ENCODE assay signal across 11 cellular contexts in the genomic region with DNA sequence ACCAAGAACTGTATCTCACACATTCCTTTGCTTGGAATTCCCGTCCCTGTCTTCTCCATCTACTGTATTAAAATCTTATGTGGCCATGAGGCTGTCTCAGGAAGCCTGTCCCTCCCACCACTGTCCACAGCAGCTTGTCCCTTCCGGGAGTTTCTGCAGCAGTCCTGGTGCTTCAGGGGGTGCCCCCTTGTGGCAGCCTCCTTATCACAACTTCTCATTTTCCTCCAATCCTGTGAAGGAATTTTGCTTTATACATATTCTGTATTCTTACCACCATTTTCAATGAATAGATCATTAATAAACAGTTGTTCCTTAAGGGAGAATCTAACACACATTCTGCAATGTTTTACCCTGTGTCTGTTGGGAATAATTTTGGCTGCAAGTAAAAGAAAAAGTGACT.
DNase-seq lines count a peak whose midpoint lies in the region; ATAC-seq and TF ChIP-seq lines count a peak whose summit lies in the region.
"Had no signal": no experiment of that assay in that cellular context is flagged by ENCODE, and none has a peak within 500 bp of the region (broad histone marks: within the 10 kb centered on the region; RNA-seq: fewer than 3 reads in every experiment).

No MANE protein-coding gene starts in this region.

- no peaks in the 10 kb centered on the region for H3F3A ChIP-seq in PC-3 (ENCODE audit: low read length, unreplicated experiment)

- H3K9me3 ChIP-seq in BE2C (no peaks in the 10 kb centered on the region), PC-3 (ENCODE audit: low read length) (no peaks in the 10 kb centered on the region)

- no peak overlapping the region for H3K27ac ChIP-seq in PC-3 (ENCODE audit: low read length)
- H3K27ac ChIP-seq: skin epidermis had no signal

- POLR2A ChIA-PET in PC-3 (lab: Charles Lee; ENCODE audit: unreplicated experiment): no interaction called here

- H3K9me2 ChIP-seq in PC-3 (replicated peaks; ENCODE audit: low read length): no peaks in the 10 kb centered on the region

- H3K4me2 ChIP-seq in PC-3 (ENCODE audit: low read length): no peak overlapping the region

- H3K4me3 ChIP-seq in BE2C (ENCODE audit: low read depth, low read length): no peak overlapping the region
- no peak overlapping the region for H3K4me3 ChIP-seq in GM12875 (ENCODE audit: low read depth, low read length)
- no peak overlapping the region for H3K4me3 ChIP-seq in PC-3 (ENCODE audit: low read length)
- H3K4me3 ChIP-seq: skin epidermis had no signal

- no peaks in the 10 kb centered on the region for H3K4me1 ChIP-seq in BE2C
- no peaks in the 10 kb centered on the region for H3K4me1 ChIP-seq in PC-3 (ENCODE audit: insufficient read depth, low read length)

- no peak overlapping the region for H2AFZ ChIP-seq in PC-3 (ENCODE audit: low read length)

- DNase-seq in BE2C (peak; percentile 27), PC-3 (no peak), globus pallidus (ENCODE audit: low spot score) (peak; percentile 16), NCI-H187 treated with DMSO at 0.1 percent for 48 hours (lab: John Stamatoyannopoulos, UW) (no peak)
- DNase-seq: activated gamma-delta T cell treated with Interleukin-2 at 50 U/mL for 16 hours, Karpas-422 had no signal

- H3K27me3 ChIP-seq in BE2C (no peaks in the 10 kb centered on the region), PC-3 (ENCODE audit: low read length) (no peaks in the 10 kb centered on the region)

- no TSS peak for BruUV-seq in PC-3 (replicated peaks; lab: Mats Ljungman, UMichigan)

- H3K9ac ChIP-seq in PC-3 (ENCODE audit: low read length): no peak overlapping the region

- CTCF ChIA-PET in PC-3 (lab: Charles Lee): no interaction called here

- TF ChIP-seq CTCF in BE2C (IDR thresholded peaks at IDR 0.05; ENCODE audit: low read depth, low read length) (peak; percentile 53), GM12875 (IDR thresholded peaks at IDR 0.05; ENCODE audit: borderline replicate concordance, insufficient read depth, low read depth, low read length) (peak; percentile 47; the same call in 1 of the 2 replicates), PC-3 (conservative IDR thresholded peaks at IDR 0.05; ENCODE audit: low read depth, low read length) (peak; percentile 54)

- ATAC-seq in PC-3 (no peak), GM18519 (IDR thresholded peaks at IDR 0.05; ENCODE audit: low FRiP score, unreplicated experiment) (no peak), GM18870 (IDR thresholded peaks at IDR 0.05; ENCODE audit: unreplicated experiment) (no peak), GM19463 (IDR thresholded peaks at IDR 0.05; ENCODE audit: unreplicated experiment) (no peak)

- H3K36me3 ChIP-seq in BE2C (no peaks in the 10 kb centered on the region), PC-3 (ENCODE audit: low read depth, low read length) (no peaks in the 10 kb centered on the region)

- intact Hi-C loops in PC-3 (cut with micrococcal nuclease): no loop called here

- H4K20me1 ChIP-seq in PC-3 (ENCODE audit: low read length): no peaks in the 10 kb centered on the region

- H3K79me2 ChIP-seq in PC-3 (ENCODE audit: low read length): no peaks in the 10 kb centered on the region

Comparison
In these comparisons a context has a peak if more than half of its experiments do, and no peak if none do; other contexts are left out.
1. DNase-seq: peak in BE2C (single experiment) and globus pallidus (single experiment); none in PC-3 (single experiment) and NCI-H187 treated with DMSO at 0.1 percent for 48 hours (single experiment).
2. Peak in every context shown above with its lines, with median percentiles within 50 percentile points of each other: CTCF ChIP-seq.